ENCODE assay signal across 1 cellular context in genomic region chr6:80543598-80544181, GRCh38.
TF ChIP-seq lines count a peak whose summit lies in the region.

No MANE protein-coding gene starts in this region.

TF ChIP-seq in IMR-90, 13 proteins besides CTCF, POLR2A, EP300 and RAD21 (continued from another document):
- no peak for TF ChIP-seq USF2 (IDR thresholded peaks at IDR 0.05; ENCODE audit: low read depth, low read length)
TF ChIP-seq in IMR-90: peak in this region for 3.
